Comparison of ENCODE assay signal across 16 cellular contexts in genomic region chr5:151665584-151665982, GRCh38. TPM values are rescaled to one million over a fixed set of nuclear protein-coding genes. Genes with fewer than 3 reads are reported as not detected.
A peak's percentile ranks its signal among the peaks of the same experiment; 100 is the strongest.
DNase-seq lines count a peak whose midpoint lies in the region; ATAC-seq and TF ChIP-seq lines count a peak whose summit lies in the region.
"Had no signal": no experiment of that assay in that cellular context is flagged by ENCODE, and none has a peak within 500 bp of the region (broad histone marks: within the 10 kb centered on the region; RNA-seq: fewer than 3 reads in every experiment).

No MANE protein-coding gene starts in this region.

- H3K36me3 ChIP-seq in right atrium auricular region: peaks cover 77% of the 10 kb centered on the region

- H3K27ac ChIP-seq in AG04450 (ENCODE audit: low read depth, low read length): peak overlapping the region; percentile 92
- H3K27ac ChIP-seq in right atrium auricular region: peak overlapping the region; percentile 80 to 90
- peak overlapping the region in 16 of 21 experiments; percentile 9 to 83 (median 64) for H3K27ac ChIP-seq in skin epidermis
- H3K27ac ChIP-seq: HL-60 had no signal

- CTCF ChIA-PET in AG04450 (lab: Charles Lee): interaction anchor here (0.9 to 3.7 kb wide), 10 partner anchors 9 to 84 kb away, joined by 3 to 15 read pairs (median 4); no protein-coding TSS in a partner anchor
- CTCF ChIA-PET in activated naive CD4-positive, alpha-beta T cell treated with anti-CD3 and anti-CD28 coated beads for 36 hours (lab: Charles Lee): interaction anchor here (0.9 to 1.5 kb wide), 2 partner anchors 13 to 106 kb away, joined by 3 to 6 read pairs; no protein-coding TSS in a partner anchor

- no peak overlapping the region for H3K27ac Mint-ChIP-seq in activated naive CD4-positive, alpha-beta T cell treated with anti-CD3 and anti-CD28 coated beads for 36 hours
- H3K27ac Mint-ChIP-seq: activated B cell treated with CpG ODN at 0.5 μM for 24 hours had no signal

- H3K4me1 Mint-ChIP-seq in activated naive CD4-positive, alpha-beta T cell treated with anti-CD3 and anti-CD28 coated beads for 36 hours (ENCODE audit: low read depth): peaks cover 17% of the 10 kb centered on the region

- no peaks in the 10 kb centered on the region for H3K9me3 Mint-ChIP-seq in activated naive CD4-positive, alpha-beta T cell treated with anti-CD3 and anti-CD28 coated beads for 36 hours
- H3K9me3 Mint-ChIP-seq: activated B cell treated with CpG ODN at 0.5 μM for 24 hours had no signal

- ATAC-seq in SK-N-SH treated with all-trans-retinoic acid at 6 μM for 48 hours (peak; percentile 38), GM18502 (IDR thresholded peaks at IDR 0.05; ENCODE audit: poor library complexity, unreplicated experiment) (no peak), HG02885 (IDR thresholded peaks at IDR 0.05; ENCODE audit: poor library complexity, unreplicated experiment) (no peak), HG02588 (IDR thresholded peaks at IDR 0.05; ENCODE audit: unreplicated experiment) (no peak)
- ATAC-seq: left colon had no signal

- H3K36me3 Mint-ChIP-seq in activated naive CD4-positive, alpha-beta T cell treated with anti-CD3 and anti-CD28 coated beads for 36 hours (ENCODE audit: low read depth): no peaks in the 10 kb centered on the region

- peaks cover 0 to 81% of the 10 kb centered on the region in 2 donors for H3K4me1 ChIP-seq in right atrium auricular region

- no peak overlapping the region for H3K4me3 ChIP-seq in AG04450 (ENCODE audit: low read depth, low read length)
- H3K4me3 ChIP-seq in right atrium auricular region: no peak overlapping the region
- no peak overlapping the region for H3K4me3 ChIP-seq in skin epidermis

- intact Hi-C loops in activated naive CD4-positive, alpha-beta T cell treated with anti-CD3 and anti-CD28 coated beads for 36 hours (cut with micrococcal nuclease): no loop called here

- H3K27me3 ChIP-seq in AG04450 (ENCODE audit: control insufficient read depth, insufficient read depth, low read length) (no peaks in the 10 kb centered on the region), right atrium auricular region (no peaks in the 10 kb centered on the region)

- H3K27me3 Mint-ChIP-seq in activated naive CD4-positive, alpha-beta T cell treated with anti-CD3 and anti-CD28 coated beads for 36 hours (ENCODE audit: low read depth): no peaks in the 10 kb centered on the region
- H3K27me3 Mint-ChIP-seq: activated B cell treated with CpG ODN at 0.5 μM for 24 hours had no signal

- H3K9me3 ChIP-seq in AG04450 (ENCODE audit: control insufficient read depth, insufficient read depth, low read length) (no peaks in the 10 kb centered on the region), right atrium auricular region (no peaks in the 10 kb centered on the region)

- no peak for TF ChIP-seq CTCF in AG04450 (IDR thresholded peaks at IDR 0.05; ENCODE audit: low read depth, low read length)
- TF ChIP-seq CTCF in right atrium auricular region (IDR thresholded peaks at IDR 0.05): no peak

- POLR2A ChIA-PET in AG04450 (lab: Yijun Ruan, JAX): interaction anchor here (0.7 to 5.2 kb wide), 6 partner anchors 10 to 75 kb away, joined by 3 to 40 read pairs (median 18); partner anchors contain the start of gene SPARC

- H3K4me3 Mint-ChIP-seq in activated naive CD4-positive, alpha-beta T cell treated with anti-CD3 and anti-CD28 coated beads for 36 hours: no peak overlapping the region
- H3K4me3 Mint-ChIP-seq: activated B cell treated with CpG ODN at 0.5 μM for 24 hours had no signal

- DNase-seq in AG04450 (ENCODE audit: low read depth, low spot score) (no peak), right atrium auricular region (ENCODE audit: low spot score) (no peak)
- no peak for DNase-seq in activated naive CD4-positive, alpha-beta T cell treated with anti-CD3 and anti-CD28 coated beads for 36 hours
- DNase-seq: activated B cell treated with CpG ODN at 0.5 μM for 24 hours; DMS79 treated with DMSO at 0.1 percent for 48 hours; effector memory CD4-positive, alpha-beta T cell; head of caudate nucleus; left colon; NCI-H2107; small intestine had no signal

TF ChIP-seq in SK-N-SH treated with all-trans-retinoic acid at 6 μM for 48 hours, 23 proteins besides CTCF, POLR2A, EP300 and RAD21:
- no peak for TF ChIP-seq ISL1 (CRISPR knock-in tag; IDR thresholded peaks at IDR 0.05)
- TF ChIP-seq, protein P1, sequence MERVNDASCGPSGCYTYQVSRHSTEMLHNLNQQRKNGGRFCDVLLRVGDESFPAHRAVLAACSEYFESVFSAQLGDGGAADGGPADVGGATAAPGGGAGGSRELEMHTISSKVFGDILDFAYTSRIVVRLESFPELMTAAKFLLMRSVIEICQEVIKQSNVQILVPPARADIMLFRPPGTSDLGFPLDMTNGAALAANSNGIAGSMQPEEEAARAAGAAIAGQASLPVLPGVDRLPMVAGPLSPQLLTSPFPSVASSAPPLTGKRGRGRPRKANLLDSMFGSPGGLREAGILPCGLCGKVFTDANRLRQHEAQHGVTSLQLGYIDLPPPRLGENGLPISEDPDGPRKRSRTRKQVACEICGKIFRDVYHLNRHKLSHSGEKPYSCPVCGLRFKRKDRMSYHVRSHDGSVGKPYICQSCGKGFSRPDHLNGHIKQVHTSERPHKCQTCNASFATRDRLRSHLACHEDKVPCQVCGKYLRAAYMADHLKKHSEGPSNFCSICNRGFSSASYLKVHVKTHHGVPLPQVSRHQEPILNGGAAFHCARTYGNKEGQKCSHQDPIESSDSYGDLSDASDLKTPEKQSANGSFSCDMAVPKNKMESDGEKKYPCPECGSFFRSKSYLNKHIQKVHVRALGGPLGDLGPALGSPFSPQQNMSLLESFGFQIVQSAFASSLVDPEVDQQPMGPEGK (CRISPR knock-in tag; IDR thresholded peaks at IDR 0.05; ENCODE audit: borderline replicate concordance): no peak
- no peak for TF ChIP-seq BACH2 (CRISPR knock-in tag; IDR thresholded peaks at IDR 0.05; ENCODE audit: borderline replicate concordance)
- no peak for TF ChIP-seq TOX (CRISPR knock-in tag; IDR thresholded peaks at IDR 0.05; ENCODE audit: borderline replicate concordance)
- no peak for TF ChIP-seq ZNF565 (CRISPR knock-in tag; conservative IDR thresholded peaks at IDR 0.05; ENCODE audit: low read depth)
- no peak for TF ChIP-seq CREB5 (CRISPR knock-in tag; IDR thresholded peaks at IDR 0.05; ENCODE audit: low read depth)
- TF ChIP-seq GLIS3 (CRISPR knock-in tag; IDR thresholded peaks at IDR 0.05): no peak
- TF ChIP-seq, protein P2, sequence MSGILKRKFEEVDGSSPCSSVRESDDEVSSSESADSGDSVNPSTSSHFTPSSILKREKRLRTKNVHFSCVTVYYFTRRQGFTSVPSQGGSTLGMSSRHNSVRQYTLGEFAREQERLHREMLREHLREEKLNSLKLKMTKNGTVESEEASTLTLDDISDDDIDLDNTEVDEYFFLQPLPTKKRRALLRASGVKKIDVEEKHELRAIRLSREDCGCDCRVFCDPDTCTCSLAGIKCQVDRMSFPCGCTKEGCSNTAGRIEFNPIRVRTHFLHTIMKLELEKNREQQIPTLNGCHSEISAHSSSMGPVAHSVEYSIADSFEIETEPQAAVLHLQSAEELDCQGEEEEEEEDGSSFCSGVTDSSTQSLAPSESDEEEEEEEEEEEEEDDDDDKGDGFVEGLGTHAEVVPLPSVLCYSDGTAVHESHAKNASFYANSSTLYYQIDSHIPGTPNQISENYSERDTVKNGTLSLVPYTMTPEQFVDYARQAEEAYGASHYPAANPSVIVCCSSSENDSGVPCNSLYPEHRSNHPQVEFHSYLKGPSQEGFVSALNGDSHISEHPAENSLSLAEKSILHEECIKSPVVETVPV (CRISPR knock-in tag; IDR thresholded peaks at IDR 0.05): no peak
- TF ChIP-seq, protein P3, sequence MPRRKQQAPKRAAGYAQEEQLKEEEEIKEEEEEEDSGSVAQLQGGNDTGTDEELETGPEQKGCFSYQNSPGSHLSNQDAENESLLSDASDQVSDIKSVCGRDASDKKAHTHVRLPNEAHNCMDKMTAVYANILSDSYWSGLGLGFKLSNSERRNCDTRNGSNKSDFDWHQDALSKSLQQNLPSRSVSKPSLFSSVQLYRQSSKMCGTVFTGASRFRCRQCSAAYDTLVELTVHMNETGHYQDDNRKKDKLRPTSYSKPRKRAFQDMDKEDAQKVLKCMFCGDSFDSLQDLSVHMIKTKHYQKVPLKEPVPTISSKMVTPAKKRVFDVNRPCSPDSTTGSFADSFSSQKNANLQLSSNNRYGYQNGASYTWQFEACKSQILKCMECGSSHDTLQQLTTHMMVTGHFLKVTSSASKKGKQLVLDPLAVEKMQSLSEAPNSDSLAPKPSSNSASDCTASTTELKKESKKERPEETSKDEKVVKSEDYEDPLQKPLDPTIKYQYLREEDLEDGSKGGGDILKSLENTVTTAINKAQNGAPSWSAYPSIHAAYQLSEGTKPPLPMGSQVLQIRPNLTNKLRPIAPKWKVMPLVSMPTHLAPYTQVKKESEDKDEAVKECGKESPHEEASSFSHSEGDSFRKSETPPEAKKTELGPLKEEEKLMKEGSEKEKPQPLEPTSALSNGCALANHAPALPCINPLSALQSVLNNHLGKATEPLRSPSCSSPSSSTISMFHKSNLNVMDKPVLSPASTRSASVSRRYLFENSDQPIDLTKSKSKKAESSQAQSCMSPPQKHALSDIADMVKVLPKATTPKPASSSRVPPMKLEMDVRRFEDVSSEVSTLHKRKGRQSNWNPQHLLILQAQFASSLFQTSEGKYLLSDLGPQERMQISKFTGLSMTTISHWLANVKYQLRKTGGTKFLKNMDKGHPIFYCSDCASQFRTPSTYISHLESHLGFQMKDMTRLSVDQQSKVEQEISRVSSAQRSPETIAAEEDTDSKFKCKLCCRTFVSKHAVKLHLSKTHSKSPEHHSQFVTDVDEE (CRISPR knock-in tag; IDR thresholded peaks at IDR 0.05): no peak
- no peak for TF ChIP-seq ZNF70 (CRISPR knock-in tag; IDR thresholded peaks at IDR 0.05)
- TF ChIP-seq ZC3H10 (CRISPR knock-in tag; IDR thresholded peaks at IDR 0.05): no peak

RNA-seq across cellular contexts. Expression of gene SPARC, which starts 21.1 kb away (rescaled TPM):
- polyA plus RNA-seq in AG04450 (2011; rRNA removed): 5,773 and 5,780 TPM in 2 replicates
- polyA minus RNA-seq in AG04450 (2011; rRNA and poly(A)+ RNA removed): 4,970 and 6,372 TPM in 2 replicates
- total RNA-seq in right atrium auricular region: 100 to 1,000 TPM; 292 to 567 TPM
- under 1 TPM; 0.20 to 0.45 TPM for total RNA-seq in activated naive CD4-positive, alpha-beta T cell treated with anti-CD3 and anti-CD28 coated beads for 36 hours
- total RNA-seq: activated B cell treated with CpG ODN at 0.5 μM for 24 hours had no signal

Comparison
In these comparisons a context has a peak if more than half of its experiments do, and no peak if none do; other contexts are left out.
1. RNA of gene SPARC, which starts 21.1 kb away (total RNA-seq): 292 to 567 TPM in right atrium auricular region; 0.20 to 0.45 TPM in activated naive CD4-positive, alpha-beta T cell treated with anti-CD3 and anti-CD28 coated beads for 36 hours; every median in the first group is over 100 times any median in the second.
2. Peak in every context shown above with its lines, with median percentiles within 50 percentile points of each other: H3K27ac ChIP-seq.